ENCODE assay signal across 25 cellular contexts in genomic region chr11:70389191-70389590, GRCh38.
"Had no signal": no experiment of that assay in that cellular context is flagged by ENCODE, and none has a peak within 500 bp of the region (broad histone marks: within the 10 kb centered on the region; RNA-seq: fewer than 3 reads in every experiment).

No MANE protein-coding gene starts in this region.

- H3K27ac ChIP-seq: body of pancreas, right atrium auricular region, tibial nerve, vagina, WERI-Rb-1 had no signal

- H3K9me3 Mint-ChIP-seq: activated CD4-positive, alpha-beta memory T cell treated with anti-CD3 and anti-CD28 coated beads for 36 hours; activated T-helper 1 cell treated with anti-CD3 and anti-CD28 coated beads, Interleukin-12 subunit alpha, Interleukin-12 subunit beta, Interleukin-2, Interleukin-4 antibody, amounts not matched to agents 30 ng/mL and 10 ng/mL and 1 ng/mL, durations not matched to agents 14 hours and 24 hours and 36 hours; nephron had no signal

- H3K36me3 ChIP-seq: vagina had no signal

- H3K4me1 Mint-ChIP-seq: activated naive CD8-positive, alpha-beta T cell treated with anti-CD3 and anti-CD28 coated beads, Interleukin-2, amount 10 ng/mL, durations not matched to agents 7 days and 5 days; nephron had no signal

- DNase-seq: activated CD4-positive, alpha-beta memory T cell treated with anti-CD3 and anti-CD28 coated beads for 36 hours; activated CD4-positive, alpha-beta T cell treated with anti-CD3 and anti-CD28 coated beads for 4 hours; activated naive CD4-positive, alpha-beta T cell treated with Interleukin-2 at 50 U/mL for 16 hours; activated naive CD8-positive, alpha-beta T cell treated with anti-CD3 and anti-CD28 coated beads, Interleukin-2, amount 10 ng/mL, durations not matched to agents 7 days and 5 days; activated T-cell treated with anti-CD3 and anti-CD28 coated beads for 4 hours; amygdala; body of pancreas; erythroblast; foreskin melanocyte; glutamatergic neuron; hippocampal formation; midbrain; occipital lobe; stimulated activated CD4-positive, alpha-beta T cell treated with anti-CD3 and anti-CD28 coated beads, Interleukin-2, amount 100 ng/mL, for 24 hours; stimulated activated naive CD8-positive, alpha-beta T cell treated with anti-CD3 and anti-CD28 coated beads, Interleukin-15, Interleukin-2, amounts not matched to agents 100 U/mL and 50 U/mL, for 24 hours; substantia nigra; WERI-Rb-1 had no signal

- H3K27me3 Mint-ChIP-seq: progenitor cell of endocrine pancreas had no signal

- ATAC-seq: body of pancreas; left lobe of liver; stimulated activated naive CD8-positive, alpha-beta T cell treated with anti-CD3 and anti-CD28 coated beads, Interleukin-15, Interleukin-2, amounts not matched to agents 100 U/mL and 50 U/mL, for 24 hours had no signal

- H3K4me3 ChIP-seq: body of pancreas, lung, right atrium auricular region, tibial nerve, vagina had no signal

- H3K9me3 ChIP-seq: body of pancreas, right atrium auricular region, tibial nerve, vagina had no signal

- H3K4me1 ChIP-seq: body of pancreas, right atrium auricular region had no signal

- H3K27ac Mint-ChIP-seq: activated CD4-positive, alpha-beta memory T cell treated with anti-CD3 and anti-CD28 coated beads for 36 hours; activated naive CD8-positive, alpha-beta T cell treated with anti-CD3 and anti-CD28 coated beads, Interleukin-2, amount 10 ng/mL, durations not matched to agents 7 days and 5 days; activated T-helper 1 cell treated with anti-CD3 and anti-CD28 coated beads, Interleukin-12 subunit alpha, Interleukin-12 subunit beta, Interleukin-2, Interleukin-4 antibody, amounts not matched to agents 30 ng/mL and 10 ng/mL and 1 ng/mL, durations not matched to agents 14 hours and 24 hours and 36 hours; nephron; progenitor cell of endocrine pancreas had no signal

- H3K27me3 ChIP-seq: body of pancreas, right atrium auricular region, tibial nerve, vagina had no signal

- H3K4me3 Mint-ChIP-seq: activated CD4-positive, alpha-beta memory T cell treated with anti-CD3 and anti-CD28 coated beads for 36 hours; activated naive CD8-positive, alpha-beta T cell treated with anti-CD3 and anti-CD28 coated beads, Interleukin-2, amount 10 ng/mL, durations not matched to agents 7 days and 5 days; activated T-helper 1 cell treated with anti-CD3 and anti-CD28 coated beads, Interleukin-12 subunit alpha, Interleukin-12 subunit beta, Interleukin-2, Interleukin-4 antibody, amounts not matched to agents 30 ng/mL and 10 ng/mL and 1 ng/mL, durations not matched to agents 14 hours and 24 hours and 36 hours; nephron had no signal
